Comparison of ENCODE assay signal across 8 cellular contexts in the genomic region with DNA sequence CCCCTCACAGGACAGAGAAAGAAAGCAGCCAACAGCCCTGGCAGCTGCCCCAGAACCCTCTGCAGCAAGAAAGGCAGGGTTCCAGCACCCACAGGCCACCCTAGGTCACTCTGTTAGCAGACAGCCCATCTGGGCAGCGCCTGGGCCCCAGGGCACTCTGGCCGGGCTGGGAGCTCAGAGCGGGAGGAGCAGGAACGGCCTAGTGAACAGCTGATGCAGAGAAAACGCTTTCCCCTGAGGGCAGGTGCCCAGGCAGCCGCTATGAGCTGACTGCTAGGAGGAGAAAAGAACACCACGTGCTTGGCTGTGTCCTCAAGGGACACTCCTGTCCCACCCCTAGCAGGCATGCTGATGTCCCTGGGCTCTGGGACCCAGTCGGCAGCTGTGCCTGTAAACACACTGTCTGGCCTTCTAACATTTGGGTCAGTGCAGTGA. TPM values are rescaled to one million over a fixed set of nuclear protein-coding genes. Genes with fewer than 3 reads are reported as not detected.
DNase-seq lines count a peak whose midpoint lies in the region; TF ChIP-seq lines count a peak whose summit lies in the region.

No MANE protein-coding gene starts in this region.

- CTCF ChIA-PET in HEK293 (lab: Yijun Ruan, JAX): interaction anchor here (0.5 to 22.4 kb wide), 8 partner anchors 12 to 281 kb away, joined by 3 to 342 read pairs (median 4); no protein-coding TSS in a partner anchor

- DNase-seq in A172 (ENCODE audit: low spot score) (peak; percentile 66), astrocyte of the hippocampus (ENCODE audit: low read depth, low spot score) (peak; percentile 41), NCI-H774 (lab: John Stamatoyannopoulos, UW) (no peak), NCI-H2081 treated with DMSO at 0.1 percent for 48 hours (lab: John Stamatoyannopoulos, UW) (no peak), DMS79 (lab: John Stamatoyannopoulos, UW) (no peak), middle frontal gyrus (ENCODE audit: extremely low spot score, low spot score) (no peak)

- H3K27ac ChIP-seq in HEK293 (ENCODE audit: extremely low read depth, low read depth, low read length) (peak overlapping the region; percentile 55), mesodermal cell (ENCODE audit: low read depth, low read length, severe bottlenecking) (peak overlapping the region; percentile 23)

- POLR2A ChIA-PET in HEK293 (lab: Yijun Ruan, JAX): interaction anchor here (0.9 to 2.6 kb wide), 3 partner anchors 20 to 84 kb away, joined by 3 to 20 read pairs (median 3); a partner anchor contains a TSS

- H3K4me1 ChIP-seq in HEK293 (ENCODE audit: control insufficient read depth, insufficient read depth, low read length) (peaks cover 12% of the 10 kb centered on the region), mesodermal cell (ENCODE audit: control insufficient read depth, insufficient read depth, low read length, poor library complexity, severe bottlenecking) (peaks cover 51% of the 10 kb centered on the region)

- H3K9me3 ChIP-seq in HEK293 (ENCODE audit: control insufficient read depth, insufficient read depth, low read depth, low read length) (no peaks in the 10 kb centered on the region), mesodermal cell (ENCODE audit: control insufficient read depth, low read length) (no peaks in the 10 kb centered on the region)

- 79 to 89% methylated on average over 6 to 8 of the region's 8 CpGs for WGBS in mesodermal cell (ENCODE audit: insufficient coverage in 2 of 2), 2 experiments

- H3K4me3 ChIP-seq in HEK293 (ENCODE audit: low read depth, low read length) (no peak overlapping the region), mesodermal cell (ENCODE audit: extremely low read depth, insufficient read depth, low read length, poor library complexity, severe bottlenecking) (no peak overlapping the region)

- H3K36me3 ChIP-seq in HEK293 (ENCODE audit: control insufficient read depth in 2 of 2, insufficient read depth in 1 of 2, low read length in 2 of 2) (peaks cover 0 to 45% of the 10 kb centered on the region in 2 experiments; a peak in 1 of 3 replicates), mesodermal cell (ENCODE audit: control insufficient read depth, insufficient read depth, low read length) (peaks cover 46% of the 10 kb centered on the region)

- TF ChIP-seq CTCF in HEK293 (tag by site-specific recombination; IDR thresholded peaks at IDR 0.05): no peak

TF ChIP-seq in HEK293, 187 proteins besides CTCF, POLR2A, EP300 and RAD21 (continues in another document):
- no peak for TF ChIP-seq ZNF610 (tag by site-specific recombination; IDR thresholded peaks at IDR 0.05; ENCODE audit: borderline replicate concordance)
- peak; percentile 23; the same call in 1 of the 2 replicates for TF ChIP-seq SP7 (tag by site-specific recombination; IDR thresholded peaks at IDR 0.05)
- no peak for TF ChIP-seq FEZF1 (tag by site-specific recombination; IDR thresholded peaks at IDR 0.05)
- TF ChIP-seq BCL11A (tag by site-specific recombination; IDR thresholded peaks at IDR 0.05; ENCODE audit: low read depth): no peak
- TF ChIP-seq ZNF266 (tag by site-specific recombination; IDR thresholded peaks at IDR 0.05; ENCODE audit: low read depth): no peak
- TF ChIP-seq ZNF354C (tag by site-specific recombination; IDR thresholded peaks at IDR 0.05; ENCODE audit: borderline replicate concordance, low read depth): no peak
- TF ChIP-seq ZNF23 (tag by site-specific recombination; IDR thresholded peaks at IDR 0.05; ENCODE audit: borderline replicate concordance): no peak
- peak; percentile 74 for TF ChIP-seq KLF1 (tag by site-specific recombination; IDR thresholded peaks at IDR 0.05)
- TF ChIP-seq, protein P1, sequence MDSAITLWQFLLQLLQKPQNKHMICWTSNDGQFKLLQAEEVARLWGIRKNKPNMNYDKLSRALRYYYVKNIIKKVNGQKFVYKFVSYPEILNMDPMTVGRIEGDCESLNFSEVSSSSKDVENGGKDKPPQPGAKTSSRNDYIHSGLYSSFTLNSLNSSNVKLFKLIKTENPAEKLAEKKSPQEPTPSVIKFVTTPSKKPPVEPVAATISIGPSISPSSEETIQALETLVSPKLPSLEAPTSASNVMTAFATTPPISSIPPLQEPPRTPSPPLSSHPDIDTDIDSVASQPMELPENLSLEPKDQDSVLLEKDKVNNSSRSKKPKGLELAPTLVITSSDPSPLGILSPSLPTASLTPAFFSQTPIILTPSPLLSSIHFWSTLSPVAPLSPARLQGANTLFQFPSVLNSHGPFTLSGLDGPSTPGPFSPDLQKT (IDR thresholded peaks at IDR 0.05; ENCODE audit: borderline replicate concordance, low read depth, low read length): no peak
- no peak for TF ChIP-seq KLF9 (tag by site-specific recombination; IDR thresholded peaks at IDR 0.05; ENCODE audit: low read depth)
- TF ChIP-seq ZNF214 (tag by site-specific recombination; IDR thresholded peaks at IDR 0.05; ENCODE audit: borderline replicate concordance): no peak
- TF ChIP-seq ZNF670 (tag by site-specific recombination; IDR thresholded peaks at IDR 0.05; ENCODE audit: low read depth): no peak
- TF ChIP-seq ZBTB21 (tag by site-specific recombination; IDR thresholded peaks at IDR 0.05): no peak
- no peak for TF ChIP-seq ZNF138 (tag by site-specific recombination; IDR thresholded peaks at IDR 0.05; ENCODE audit: borderline replicate concordance)
- no peak for TF ChIP-seq ZNF121 (tag by site-specific recombination; IDR thresholded peaks at IDR 0.05)
- TF ChIP-seq ZNF133 (tag by site-specific recombination; IDR thresholded peaks at IDR 0.05): no peak
- TF ChIP-seq YY1 (tag by site-specific recombination; IDR thresholded peaks at IDR 0.05): no peak
- peak; percentile 30; the same call in 1 of the 2 replicates for TF ChIP-seq ZNF394 (tag by site-specific recombination; IDR thresholded peaks at IDR 0.05; ENCODE audit: borderline replicate concordance)
- no peak for TF ChIP-seq ZNF658 (tag by site-specific recombination; IDR thresholded peaks at IDR 0.05)
- no peak for TF ChIP-seq ZNF654 (tag by site-specific recombination; IDR thresholded peaks at IDR 0.05; ENCODE audit: low read depth)
- TF ChIP-seq ZNF423 (tag by site-specific recombination; IDR thresholded peaks at IDR 0.05): peak; percentile 28; the same call in 1 of the 2 replicates
- peak; percentile 67 for TF ChIP-seq ZBTB17 (tag by site-specific recombination; IDR thresholded peaks at IDR 0.05)
- no peak for TF ChIP-seq EGR2 (tag by site-specific recombination; IDR thresholded peaks at IDR 0.05; ENCODE audit: low read depth)
- no peak for TF ChIP-seq HOXD13 (CRISPR knock-in tag; IDR thresholded peaks at IDR 0.05; ENCODE audit: borderline replicate concordance)
- TF ChIP-seq ZNF837 (tag by site-specific recombination; IDR thresholded peaks at IDR 0.05): no peak
- no peak for TF ChIP-seq TRIM28 (IDR thresholded peaks at IDR 0.05; ENCODE audit: borderline replicate concordance, low read length)
- TF ChIP-seq, protein P2, sequence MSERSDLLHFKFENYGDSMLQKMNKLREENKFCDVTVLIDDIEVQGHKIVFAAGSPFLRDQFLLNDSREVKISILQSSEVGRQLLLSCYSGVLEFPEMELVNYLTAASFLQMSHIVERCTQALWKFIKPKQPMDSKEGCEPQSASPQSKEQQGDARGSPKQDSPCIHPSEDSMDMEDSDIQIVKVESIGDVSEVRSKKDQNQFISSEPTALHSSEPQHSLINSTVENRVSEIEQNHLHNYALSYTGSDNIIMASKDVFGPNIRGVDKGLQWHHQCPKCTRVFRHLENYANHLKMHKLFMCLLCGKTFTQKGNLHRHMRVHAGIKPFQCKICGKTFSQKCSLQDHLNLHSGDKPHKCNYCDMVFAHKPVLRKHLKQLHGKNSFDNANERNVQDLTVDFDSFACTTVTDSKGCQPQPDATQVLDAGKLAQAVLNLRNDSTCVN (tag by site-specific recombination; optimal IDR thresholded peaks at IDR 0.05): no peak
- TF ChIP-seq ZNF514 (tag by site-specific recombination; IDR thresholded peaks at IDR 0.05): no peak
- no peak; the same call in 1 of the 2 replicates for TF ChIP-seq ZIC2 (tag by site-specific recombination; IDR thresholded peaks at IDR 0.05)
- peak; percentile 95 for TF ChIP-seq ZNF341 (tag by site-specific recombination; IDR thresholded peaks at IDR 0.05; ENCODE audit: low read depth)
- TF ChIP-seq, protein P3, sequence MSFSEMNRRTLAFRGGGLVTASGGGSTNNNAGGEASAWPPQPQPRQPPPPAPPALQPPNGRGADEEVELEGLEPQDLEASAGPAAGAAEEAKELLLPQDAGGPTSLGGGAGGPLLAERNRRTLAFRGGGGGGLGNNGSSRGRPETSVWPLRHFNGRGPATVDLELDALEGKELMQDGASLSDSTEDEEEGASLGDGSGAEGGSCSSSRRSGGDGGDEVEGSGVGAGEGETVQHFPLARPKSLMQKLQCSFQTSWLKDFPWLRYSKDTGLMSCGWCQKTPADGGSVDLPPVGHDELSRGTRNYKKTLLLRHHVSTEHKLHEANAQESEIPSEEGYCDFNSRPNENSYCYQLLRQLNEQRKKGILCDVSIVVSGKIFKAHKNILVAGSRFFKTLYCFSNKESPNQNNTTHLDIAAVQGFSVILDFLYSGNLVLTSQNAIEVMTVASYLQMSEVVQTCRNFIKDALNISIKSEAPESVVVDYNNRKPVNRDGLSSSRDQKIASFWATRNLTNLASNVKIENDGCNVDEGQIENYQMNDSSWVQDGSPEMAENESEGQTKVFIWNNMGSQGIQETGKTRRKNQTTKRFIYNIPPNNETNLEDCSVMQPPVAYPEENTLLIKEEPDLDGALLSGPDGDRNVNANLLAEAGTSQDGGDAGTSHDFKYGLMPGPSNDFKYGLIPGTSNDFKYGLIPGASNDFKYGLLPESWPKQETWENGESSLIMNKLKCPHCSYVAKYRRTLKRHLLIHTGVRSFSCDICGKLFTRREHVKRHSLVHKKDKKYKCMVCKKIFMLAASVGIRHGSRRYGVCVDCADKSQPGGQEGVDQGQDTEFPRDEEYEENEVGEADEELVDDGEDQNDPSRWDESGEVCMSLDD (tag by site-specific recombination; IDR thresholded peaks at IDR 0.05): no peak
- TF ChIP-seq GLI2 (tag by site-specific recombination; IDR thresholded peaks at IDR 0.05; ENCODE audit: borderline replicate concordance, low read depth): no peak
- TF ChIP-seq ZNF555 (tag by site-specific recombination; conservative IDR thresholded peaks at IDR 0.05): no peak

RNA-seq across cellular contexts. Expression of a gene that starts 6.6 kb away (rescaled TPM):
- total RNA-seq in A172 (2014; rRNA removed; shearing (Covaris generic)): 26.2 and 38.2 TPM in 2 replicates
- 66.2 TPM for polyA plus RNA-seq in mesodermal cell (2013, experiment 1 of 2)
- 57.5 TPM for polyA plus RNA-seq in mesodermal cell (2013, experiment 2 of 2)

RNA-seq across cellular contexts. Expression of a gene that starts 49.2 kb away (rescaled TPM):
- 0.96 and 3.1 TPM in 2 replicates for total RNA-seq in A172 (2014; rRNA removed; shearing (Covaris generic))
- 16.3 TPM for polyA plus RNA-seq in mesodermal cell (2013, experiment 1 of 2)
- polyA plus RNA-seq in mesodermal cell (2013, experiment 2 of 2): 10.2 TPM

RNA-seq across cellular contexts. Expression of a gene that starts 52.7 kb away (rescaled TPM):
- total RNA-seq in A172 (2014; rRNA removed; shearing (Covaris generic)): 0.77 and 1.0 TPM in 2 replicates
- 2.2 TPM for polyA plus RNA-seq in mesodermal cell (2013, experiment 1 of 2)
- 1.8 TPM for polyA plus RNA-seq in mesodermal cell (2013, experiment 2 of 2)

Comparison
In these comparisons a context has a peak if more than half of its experiments do, and no peak if none do; other contexts are left out.
1. DNase-seq: peak in A172 (single experiment) and astrocyte of the hippocampus (single experiment); none in NCI-H774 (single experiment), NCI-H2081 treated with DMSO at 0.1 percent for 48 hours (single experiment), DMS79 (single experiment) and middle frontal gyrus (single experiment).